Comparison of ENCODE assay signal across 13 cellular contexts in genomic region chr4:185144601-185145240, GRCh38. TPM values are rescaled to one million over a fixed set of nuclear protein-coding genes. Genes with fewer than 3 reads are reported as not detected.
DNase-seq lines count a peak whose midpoint lies in the region; ATAC-seq and TF ChIP-seq lines count a peak whose summit lies in the region.
"Had no signal": no experiment of that assay in that cellular context is flagged by ENCODE, and none has a peak within 500 bp of the region (broad histone marks: within the 10 kb centered on the region; RNA-seq: fewer than 3 reads in every experiment).

No MANE protein-coding gene starts in this region.

- peaks cover 13% of the 10 kb centered on the region for H3K4me1 Mint-ChIP-seq in central memory CD8-positive, alpha-beta T cell
- H3K4me1 Mint-ChIP-seq in naive B cell (peaks cover 8 to 19% (median 12%) of the 10 kb centered on the region in 3 donors), type B pancreatic cell (ENCODE audit: unreplicated experiment) (peaks cover 10% of the 10 kb centered on the region)

- H3K27me3 Mint-ChIP-seq in central memory CD8-positive, alpha-beta T cell: no peaks in the 10 kb centered on the region
- H3K27me3 Mint-ChIP-seq in naive B cell: peaks cover 0 to 2% (median 0%) of the 10 kb centered on the region in 3 donors
- H3K27me3 Mint-ChIP-seq in type B pancreatic cell: peaks cover 8% of the 10 kb centered on the region

- TF ChIP-seq CTCF in cardiac muscle cell (IDR thresholded peaks at IDR 0.05; ENCODE audit: low read depth, low read length) (no peak), type B pancreatic cell (conservative IDR thresholded peaks at IDR 0.05) (no peak), BE2C (IDR thresholded peaks at IDR 0.05; ENCODE audit: low read depth, low read length) (no peak)

- no peak overlapping the region for H3K27ac Mint-ChIP-seq in central memory CD8-positive, alpha-beta T cell (ENCODE audit: low read depth)
- H3K27ac Mint-ChIP-seq in naive B cell (peak overlapping the region in 1 of 6 donors; percentile 37), type B pancreatic cell (peak overlapping the region; percentile 57)

- intact Hi-C loops in Right ventricle myocardium inferior (cut with DNase I): loop anchor here (5.0 to 10.0 kb wide), 2 partner anchors 38 to 250 kb away; partner anchors contain the start of genes ANKRD37 and LRP2BP

- H3K4me1 ChIP-seq in cardiac muscle cell (ENCODE audit: low read depth): peaks cover 38% of the 10 kb centered on the region
- H3K4me1 ChIP-seq in BE2C: peaks cover 9% of the 10 kb centered on the region

- H3K36me3 Mint-ChIP-seq in central memory CD8-positive, alpha-beta T cell (ENCODE audit: insufficient read depth): peaks cover 10% of the 10 kb centered on the region
- H3K36me3 Mint-ChIP-seq in naive B cell: no peaks in the 10 kb centered on the region
- H3K36me3 Mint-ChIP-seq in type B pancreatic cell: peaks cover 11% of the 10 kb centered on the region

- H3K4me3 Mint-ChIP-seq in central memory CD8-positive, alpha-beta T cell: peak overlapping the region; percentile 87
- H3K4me3 Mint-ChIP-seq in naive B cell (peak overlapping the region in 7 of 8 donors; percentile 59 to 94 (median 76)), type B pancreatic cell (peak overlapping the region; percentile 92)

- DNase-seq in cardiac muscle cell (ENCODE audit: low read depth in 1 of 2, low spot score in 1 of 2): no peak
- no peak for DNase-seq in Right ventricle myocardium inferior (ENCODE audit: missing footprints)
- no peak for DNase-seq in central memory CD8-positive, alpha-beta T cell (ENCODE audit: low spot score in 2 of 2)
- no peak for DNase-seq in naive B cell
- no peak for DNase-seq in type B pancreatic cell (ENCODE audit: extremely low spot score, unreplicated experiment)
- no peak for DNase-seq in BE2C
- DNase-seq: activated naive CD4-positive, alpha-beta T cell; GDM1; H7; hippocampal formation had no signal

- no peaks in the 10 kb centered on the region for H3K27me3 ChIP-seq in cardiac muscle cell
- no peaks in the 10 kb centered on the region for H3K27me3 ChIP-seq in BE2C
- H3K27me3 ChIP-seq: upper lobe of left lung had no signal

- peak overlapping the region; percentile 100 for H3K27ac ChIP-seq in cardiac muscle cell

- H3K9me3 ChIP-seq in cardiac muscle cell (ENCODE audit: low read depth): no peaks in the 10 kb centered on the region
- no peaks in the 10 kb centered on the region for H3K9me3 ChIP-seq in BE2C
- H3K9me3 ChIP-seq: upper lobe of left lung had no signal

- H3K4me3 ChIP-seq in cardiac muscle cell: peak overlapping the region; percentile 92
- H3K4me3 ChIP-seq in BE2C (ENCODE audit: low read depth, low read length): no peak overlapping the region

- H3K36me3 ChIP-seq in cardiac muscle cell: peaks cover 19% of the 10 kb centered on the region
- H3K36me3 ChIP-seq in BE2C: 0 out of 2 replicates have a peak, but pooled peaks cover 10% of the 10 kb centered on the region

- no peak for ATAC-seq in Right ventricle myocardium inferior
- no peak for ATAC-seq in central memory CD8-positive, alpha-beta T cell (replicated peaks; ENCODE audit: extremely low read depth, poor library complexity, severe bottlenecking)
- ATAC-seq in naive B cell (ENCODE audit: low read depth in 2 of 2): no peak
- no peak for ATAC-seq in GM21528 (IDR thresholded peaks at IDR 0.05; ENCODE audit: low FRiP score, unreplicated experiment)
- no peak for ATAC-seq in HG03196 (IDR thresholded peaks at IDR 0.05; ENCODE audit: unreplicated experiment)

- H3K9me3 Mint-ChIP-seq in central memory CD8-positive, alpha-beta T cell: no peaks in the 10 kb centered on the region
- H3K9me3 Mint-ChIP-seq in naive B cell: no peaks in the 10 kb centered on the region
- no peaks in the 10 kb centered on the region for H3K9me3 Mint-ChIP-seq in type B pancreatic cell

RNA-seq across cellular contexts. Expression of gene SLC25A4, which starts 1.7 kb away (rescaled TPM):
- total RNA-seq in cardiac muscle cell: 162 and 273 TPM in 2 replicates
- 456 and 790 TPM in 2 replicates for polyA plus RNA-seq in cardiac muscle cell
- 2,233 TPM for total RNA-seq in Right ventricle myocardium inferior
- polyA plus RNA-seq in naive B cell (ENCODE audit: low read depth in 6 of 6): 10 to 100 TPM; 10.4 to 24.1 (median 12.4) TPM
- total RNA-seq in type B pancreatic cell (ENCODE audit: low replicate concordance): 31.0 and 40.8 TPM in 2 replicates
- 83.0 TPM for polyA plus RNA-seq in BE2C (2012; ENCODE audit: insufficient read depth, insufficient read length, low read depth)

RNA-seq across cellular contexts. Expression of gene CFAP97, which starts 59.1 kb away (rescaled TPM):
- total RNA-seq in cardiac muscle cell: 14.1 and 22.2 TPM in 2 replicates
- 23.9 and 34.8 TPM in 2 replicates for polyA plus RNA-seq in cardiac muscle cell
- total RNA-seq in Right ventricle myocardium inferior: 11.3 TPM
- polyA plus RNA-seq in naive B cell (ENCODE audit: low read depth in 6 of 6): 10 to 100 TPM; 77.4 to 97.8 (median 84.9) TPM
- total RNA-seq in type B pancreatic cell (ENCODE audit: low replicate concordance): 13.8 and 21.6 TPM in 2 replicates
- 19.4 TPM for polyA plus RNA-seq in BE2C (2012; ENCODE audit: insufficient read depth, insufficient read length, low read depth)
